13 cellular contexts compared by ENCODE assay signal in genomic region chr5:158414780-158415179, GRCh38.
A peak's percentile ranks its signal among the peaks of the same experiment; 100 is the strongest.
DNase-seq lines count a peak whose midpoint lies in the region; ATAC-seq and TF ChIP-seq lines count a peak whose summit lies in the region.
"Had no signal": no experiment of that assay in that cellular context is flagged by ENCODE, and none has a peak within 500 bp of the region (broad histone marks: within the 10 kb centered on the region; RNA-seq: fewer than 3 reads in every experiment).

No MANE protein-coding gene starts in this region.

- CTCF ChIA-PET in BJ (lab: Yijun Ruan, JAX), result interaction anchor here (0.6 to 1.0 kb wide), 2 partner anchors 14 to 219 kb away, joined by 3 read pairs; no protein-coding TSS in a partner anchor

- peaks cover 5% of the 10 kb centered on the region for H3K4me1 ChIP-seq in fibroblast of lung (ENCODE audit: control insufficient read depth, extremely low read depth, insufficient read depth, low read length)
- H3K4me1 ChIP-seq in osteoblast (ENCODE audit: insufficient read depth, low read length), result peaks cover 15% of the 10 kb centered on the region

- POLR2A ChIA-PET in BJ (lab: Charles Lee), result interaction anchor here (0.5 to 0.6 kb wide), 3 partner anchors 29 to 509 kb away, joined by 3 to 4 read pairs (median 3); no protein-coding TSS in a partner anchor

- no peak for TF ChIP-seq POLR2A in lower leg skin (IDR thresholded peaks at IDR 0.05)

- 54 to 69% methylated on average over 1 of the region's 1 CpG for WGBS in lower leg skin, 2 donors

- ATAC-seq in SK-N-SH treated with all-trans-retinoic acid at 6 μM for 48 hours, result peak; percentile 90
- ATAC-seq: esophagus mucosa had no signal

- H3K27ac ChIP-seq in fibroblast of lung (ENCODE audit: insufficient read depth, low read length) (no peak overlapping the region), osteoblast (ENCODE audit: low read depth, low read length) (no peak overlapping the region)

- H3K4me3 ChIP-seq in BJ (ENCODE audit: low read depth, low read length) (no peak overlapping the region), fibroblast of lung (replicated peaks in 1 of 4; ENCODE audit: control extremely low read depth in 1 of 4, insufficient read depth in 1 of 4, low read depth in 3 of 4, low read length in 4 of 4) (no peak overlapping the region), osteoblast (ENCODE audit: insufficient read depth, low read length) (no peak overlapping the region), MG63 (no peak overlapping the region), lower leg skin (ENCODE audit: low read depth, poor library complexity, severe bottlenecking) (no peak overlapping the region)

- H3K9me3 ChIP-seq in fibroblast of lung (ENCODE audit: control insufficient read depth, insufficient read depth, low read depth, low read length), result no peaks in the 10 kb centered on the region
- H3K9me3 ChIP-seq in osteoblast (ENCODE audit: low read depth, low read length), result no peaks in the 10 kb centered on the region
- no peaks in the 10 kb centered on the region for H3K9me3 ChIP-seq in MG63

- H4K20me1 ChIP-seq in fibroblast of lung (ENCODE audit: control insufficient read depth, extremely low read depth, insufficient read depth, low read length) (no peaks in the 10 kb centered on the region), osteoblast (ENCODE audit: insufficient read depth, low read length) (no peaks in the 10 kb centered on the region)

- no peak overlapping the region for H3K9ac ChIP-seq in fibroblast of lung (ENCODE audit: insufficient read depth, low read length)

- H3K4me2 ChIP-seq in fibroblast of lung (ENCODE audit: extremely low read depth, insufficient read depth, low read length) (peak overlapping the region; percentile 44), osteoblast (ENCODE audit: insufficient read depth, low read length) (peak overlapping the region; percentile 21)

- TF ChIP-seq CTCF in BJ (IDR thresholded peaks at IDR 0.05; ENCODE audit: insufficient read depth, low read depth, low read length) (no peak), fibroblast of lung (conservative IDR thresholded peaks at IDR 0.05 in 1 of 2, IDR thresholded peaks at IDR 0.05 in 1 of 2; ENCODE audit: low read depth in 1 of 2, low read length in 2 of 2) (no peak), osteoblast (IDR thresholded peaks at IDR 0.05; ENCODE audit: extremely low read depth, low read depth, low read length) (no peak), lower leg skin (IDR thresholded peaks at IDR 0.05) (no peak)

- H3K27me3 ChIP-seq in BJ (ENCODE audit: control insufficient read depth, insufficient read depth, low read length), result no peaks in the 10 kb centered on the region
- H3K27me3 ChIP-seq in fibroblast of lung (ENCODE audit: control insufficient read depth, insufficient read depth, low read length), result no peaks in the 10 kb centered on the region
- H3K27me3 ChIP-seq in osteoblast (ENCODE audit: insufficient read depth, low read length), result peaks cover 2% of the 10 kb centered on the region
- H3K27me3 ChIP-seq in MG63, result no peaks in the 10 kb centered on the region

- DNase-seq in BJ (ENCODE audit: low read depth) (peak; percentile 90), fibroblast of lung (ENCODE audit: low read depth in 2 of 2) (peak; percentile 90 to 93), osteoblast (ENCODE audit: insufficient read length, low spot score, missing footprints) (no peak), MG63 (no peak), GF-D8 (lab: John Stamatoyannopoulos, UW) (no peak), lower leg skin (ENCODE audit: low spot score in 2 of 2) (no peak), NCI-H82 (lab: John Stamatoyannopoulos, UW) (no peak)
- DNase-seq: anterior cingulate cortex, mesendoderm, MV-4-11, NCI-H524 treated with DMSO at 0.1 percent for 48 hours had no signal

- H3K79me2 ChIP-seq in fibroblast of lung (ENCODE audit: control insufficient read depth, insufficient read depth, low read length) (no peaks in the 10 kb centered on the region), osteoblast (ENCODE audit: insufficient read depth, low read length) (no peaks in the 10 kb centered on the region)

- no peaks in the 10 kb centered on the region for H3K36me3 ChIP-seq in BJ (ENCODE audit: control insufficient read depth, insufficient read depth, low read length)
- no peaks in the 10 kb centered on the region for H3K36me3 ChIP-seq in fibroblast of lung (ENCODE audit: control insufficient read depth, insufficient read depth, low read length)
- no peaks in the 10 kb centered on the region for H3K36me3 ChIP-seq in osteoblast (ENCODE audit: insufficient read depth, low read length)
- H3K36me3 ChIP-seq in MG63, result no peaks in the 10 kb centered on the region

- intact Hi-C loops in lower leg skin (cut with DNase I; ENCODE audit: low total_unique reads), result no loop called here

- H2AFZ ChIP-seq in fibroblast of lung (ENCODE audit: low read length), result no peak overlapping the region
- no peak overlapping the region for H2AFZ ChIP-seq in osteoblast (ENCODE audit: low read length)

TF ChIP-seq in SK-N-SH treated with all-trans-retinoic acid at 6 μM for 48 hours, 23 proteins besides CTCF, POLR2A, EP300 and RAD21 (continues in another document):
- no peak for TF ChIP-seq GLIS3 (CRISPR knock-in tag; IDR thresholded peaks at IDR 0.05)
- TF ChIP-seq CSRNP3 (CRISPR knock-in tag; IDR thresholded peaks at IDR 0.05), result no peak
- TF ChIP-seq RARB (CRISPR knock-in tag; IDR thresholded peaks at IDR 0.05), result no peak
- TF ChIP-seq SNAI2 (CRISPR knock-in tag; IDR thresholded peaks at IDR 0.05), result no peak
- no peak for TF ChIP-seq ZNF565 (CRISPR knock-in tag; conservative IDR thresholded peaks at IDR 0.05; ENCODE audit: low read depth)
- no peak for TF ChIP-seq PPARA (CRISPR knock-in tag; IDR thresholded peaks at IDR 0.05; ENCODE audit: borderline replicate concordance)
- TF ChIP-seq ZFP3 (CRISPR knock-in tag; IDR thresholded peaks at IDR 0.05), result 0 out of 2 replicates have a peak, but pooled peaks have one; percentile 16
- no peak for TF ChIP-seq BACH2 (CRISPR knock-in tag; IDR thresholded peaks at IDR 0.05; ENCODE audit: borderline replicate concordance)
- 0 out of 2 replicates have a peak, but pooled peaks have one; percentile 19 for TF ChIP-seq TSHZ2 (CRISPR knock-in tag; IDR thresholded peaks at IDR 0.05)
- 0 out of 2 replicates have a peak, but pooled peaks have one; percentile 36 for TF ChIP-seq ZC3H10 (CRISPR knock-in tag; IDR thresholded peaks at IDR 0.05)
- no peak for TF ChIP-seq CSDC2 (CRISPR knock-in tag; IDR thresholded peaks at IDR 0.05)
- no peak for TF ChIP-seq ESRRG (CRISPR knock-in tag; IDR thresholded peaks at IDR 0.05)
- no peak for TF ChIP-seq OSR1 (CRISPR knock-in tag; IDR thresholded peaks at IDR 0.05)
- TF ChIP-seq ZNF8 (CRISPR knock-in tag; IDR thresholded peaks at IDR 0.05), result no peak
- no peak for TF ChIP-seq TOX (CRISPR knock-in tag; IDR thresholded peaks at IDR 0.05; ENCODE audit: borderline replicate concordance)
- TF ChIP-seq, protein P1, sequence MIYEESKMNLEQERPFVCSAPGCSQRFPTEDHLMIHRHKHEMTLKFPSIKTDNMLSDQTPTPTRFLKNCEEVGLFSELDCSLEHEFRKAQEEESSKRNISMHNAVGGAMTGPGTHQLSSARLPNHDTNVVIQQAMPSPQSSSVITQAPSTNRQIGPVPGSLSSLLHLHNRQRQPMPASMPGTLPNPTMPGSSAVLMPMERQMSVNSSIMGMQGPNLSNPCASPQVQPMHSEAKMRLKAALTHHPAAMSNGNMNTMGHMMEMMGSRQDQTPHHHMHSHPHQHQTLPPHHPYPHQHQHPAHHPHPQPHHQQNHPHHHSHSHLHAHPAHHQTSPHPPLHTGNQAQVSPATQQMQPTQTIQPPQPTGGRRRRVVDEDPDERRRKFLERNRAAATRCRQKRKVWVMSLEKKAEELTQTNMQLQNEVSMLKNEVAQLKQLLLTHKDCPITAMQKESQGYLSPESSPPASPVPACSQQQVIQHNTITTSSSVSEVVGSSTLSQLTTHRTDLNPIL (CRISPR knock-in tag; IDR thresholded peaks at IDR 0.05; ENCODE audit: low read depth), result 0 out of 2 replicates have a peak, but pooled peaks have one; percentile 50
- no peak for TF ChIP-seq ZNF70 (CRISPR knock-in tag; IDR thresholded peaks at IDR 0.05)

Comparison
In these comparisons a context has a peak if more than half of its experiments do, and no peak if none do; other contexts are left out.
1. DNase-seq: peak in BJ (single experiment) and fibroblast of lung (2 of 2); none in osteoblast (single experiment), MG63 (single experiment), GF-D8 (single experiment), lower leg skin (0 of 2) and NCI-H82 (single experiment).